ENCODE assay signal across 22 cellular contexts in genomic region chr10:60629332-60629731, GRCh38.
DNase-seq lines count a peak whose midpoint lies in the region; ATAC-seq, FAIRE-seq and TF ChIP-seq lines count a peak whose summit lies in the region.
"Had no signal": no experiment of that assay in that cellular context is flagged by ENCODE, and none has a peak within 500 bp of the region (broad histone marks: within the 10 kb centered on the region; RNA-seq: fewer than 3 reads in every experiment).

No MANE protein-coding gene starts in this region.

- H3K4me2 ChIP-seq in H1 (ENCODE audit: insufficient read depth in 1 of 2, low read depth in 2 of 2, low read length in 2 of 2): no peak overlapping the region
- H3K4me2 ChIP-seq: SK-N-SH had no signal

- H3K9me3 ChIP-seq in H1 (ENCODE audit: insufficient read depth in 2 of 2, low read depth in 1 of 2, low read length in 1 of 2): no peaks in the 10 kb centered on the region
- no peaks in the 10 kb centered on the region for H3K9me3 ChIP-seq in neuron (ENCODE audit: low read length)
- H3K9me3 ChIP-seq: SK-N-SH had no signal

- H3K79me1 ChIP-seq in H1 (ENCODE audit: low read depth, low read length): no peaks in the 10 kb centered on the region

- 88% methylated on average over 1 of the region's 1 CpG; no CpG with 5 or more reads in 1 of the 2 experiments for WGBS in H1 (ENCODE audit: extremely low coverage in 1 of 2, insufficient coverage in 1 of 2, insufficient read length in 1 of 2, insufficient replicate concordance in 2 of 2, low coverage in 1 of 2, low lambda C conversion rate in 2 of 2, missing lambda C conversion rate in 1 of 2), 2 experiments

- H4K91ac ChIP-seq in H1 (replicated peaks; ENCODE audit: insufficient read length, low read length): no peak overlapping the region

- TF ChIP-seq POLR2A in H1 (IDR thresholded peaks at IDR 0.05; ENCODE audit: control extremely low read depth in 1 of 2, low read depth in 2 of 2, low read length in 2 of 2): no peak

- no peak overlapping the region for H3K27ac Mint-ChIP-seq in effector memory CD8-positive, alpha-beta T cell
- H3K27ac Mint-ChIP-seq: B cell had no signal

- H2BK5ac ChIP-seq in H1 (ENCODE audit: low read depth, low read length): no peak overlapping the region

- no peaks in the 10 kb centered on the region for H3K36me3 ChIP-seq in H1 (ENCODE audit: control insufficient read depth in 2 of 4, insufficient read depth in 4 of 4, low read length in 3 of 4)
- H3K36me3 ChIP-seq in neuron (ENCODE audit: insufficient read depth, low read length): no peaks in the 10 kb centered on the region

- no peak overlapping the region for H2BK12ac ChIP-seq in H1 (ENCODE audit: low read depth, low read length)

- no peak overlapping the region for H3K23ac ChIP-seq in H1 (ENCODE audit: insufficient read length)

- H3K36me3 Mint-ChIP-seq in effector memory CD8-positive, alpha-beta T cell (ENCODE audit: insufficient read depth): peaks cover 2% of the 10 kb centered on the region

- H3K4ac ChIP-seq in H1 (replicated peaks; ENCODE audit: insufficient read length, low read depth, low read length): no peak overlapping the region

- H2BK15ac ChIP-seq in H1 (ENCODE audit: low read length): no peak overlapping the region

- CTCF ChIA-PET in H1 (lab: Charles Lee; ENCODE audit: partially characterized antibody): interaction anchor here (0.6 to 6.8 kb wide), 5 partner anchors 12 to 378 kb away, joined by 3 to 41 read pairs (median 4); no protein-coding TSS in a partner anchor

- H3K56ac ChIP-seq in H1 (replicated peaks; ENCODE audit: insufficient read length, low read depth, low read length): no peak overlapping the region

- H3K27ac ChIP-seq in H1 (ENCODE audit: low read depth, low read length): no peak overlapping the region
- H3K27ac ChIP-seq: 22Rv1, GM23248 had no signal

- no peaks in the 10 kb centered on the region for H3K27me3 ChIP-seq in H1 (replicated peaks in 1 of 4; ENCODE audit: control insufficient read depth in 3 of 4, extremely low read depth in 1 of 4, insufficient read depth in 3 of 4, low read length in 3 of 4)
- no peaks in the 10 kb centered on the region for H3K27me3 ChIP-seq in neuron (ENCODE audit: insufficient read depth, low read length)

- no peak for TF ChIP-seq EP300 in H1 (IDR thresholded peaks at IDR 0.05; ENCODE audit: borderline replicate concordance in 1 of 2, low read depth in 2 of 2, low read length in 2 of 2)

- no peaks in the 10 kb centered on the region for H3K9me3 Mint-ChIP-seq in effector memory CD8-positive, alpha-beta T cell

- no peak overlapping the region for H3K4me3 Mint-ChIP-seq in effector memory CD8-positive, alpha-beta T cell
- H3K4me3 Mint-ChIP-seq: B cell had no signal

- H4K20me1 ChIP-seq in H1 (replicated peaks in 1 of 2; ENCODE audit: control insufficient read depth in 1 of 2, insufficient read depth in 2 of 2, low read length in 2 of 2): no peaks in the 10 kb centered on the region

- H3K4me1 ChIP-seq in H1 (replicated peaks in 1 of 4; ENCODE audit: control insufficient read depth in 3 of 4, insufficient read depth in 4 of 4, low read length in 3 of 4): no peaks in the 10 kb centered on the region
- peaks cover 28% of the 10 kb centered on the region for H3K4me1 ChIP-seq in neuron (ENCODE audit: insufficient read depth, low read length)

- no peak overlapping the region for H4K8ac ChIP-seq in H1 (ENCODE audit: extremely low read depth, insufficient read depth, low read length)

- no peak overlapping the region for H3K14ac ChIP-seq in H1 (ENCODE audit: insufficient read length)

- POLR2A ChIA-PET in H1 (lab: Charles Lee; ENCODE audit: partially characterized antibody): no interaction called here

- H2BK120ac ChIP-seq in H1 (replicated peaks; ENCODE audit: low read depth, low read length): no peak overlapping the region

- no peak for TF ChIP-seq CTCF in H1 (IDR thresholded peaks at IDR 0.05; ENCODE audit: control extremely low read depth in 1 of 3, insufficient read depth in 1 of 3, low read depth in 1 of 3, low read length in 3 of 3)

- DNase-seq in DMS 273 (lab: John Stamatoyannopoulos, UW; ENCODE audit: unreplicated experiment): peak; percentile 5
- no peak for DNase-seq in DMS 273 treated with DMSO at 0.1 percent for 48 hours (lab: John Stamatoyannopoulos, UW)
- DNase-seq in NCI-H146 (lab: John Stamatoyannopoulos, UW): peak; percentile 44
- DNase-seq in H1 (ENCODE audit: low read depth in 1 of 2, low spot score in 2 of 2): no peak
- DNase-seq in NCI-H1930 (lab: John Stamatoyannopoulos, UW): no peak
- DNase-seq in effector memory CD8-positive, alpha-beta T cell: no peak
- DNase-seq: DMS153, EL, GM23248, KBM-7, NCI-H2029 treated with DMSO at 0.1 percent for 48 hours, NCI-H510A, NCI-H82, SHP77 treated with DMSO at 0.1 percent for 48 hours, SK-N-SH had no signal

- H3K23me2 ChIP-seq in H1 (ENCODE audit: low read depth, low read length): no peaks in the 10 kb centered on the region

- no peaks in the 10 kb centered on the region for H3K27me3 Mint-ChIP-seq in effector memory CD8-positive, alpha-beta T cell

- H3K9ac ChIP-seq in H1 (replicated peaks in 1 of 4; ENCODE audit: extremely low read depth in 1 of 4, low read depth in 3 of 4, low read length in 3 of 4): no peak overlapping the region
- H3K9ac ChIP-seq: GM23248, SK-N-SH had no signal

- H3K79me2 ChIP-seq in H1 (ENCODE audit: control insufficient read depth in 1 of 2, insufficient read depth in 2 of 2, low read length in 2 of 2): no peaks in the 10 kb centered on the region

- FAIRE-seq in H1 (lab: Jason Lieb, UNC): no peak
- FAIRE-seq: GM12878, GM19239 had no signal

- H4K5ac ChIP-seq in H1 (ENCODE audit: insufficient read length, low read depth, low read length): no peak overlapping the region

- H3K4me1 Mint-ChIP-seq in effector memory CD8-positive, alpha-beta T cell (ENCODE audit: low read depth in 2 of 2): peaks cover 0 to 20% of the 10 kb centered on the region in 2 donors
- H3K4me1 Mint-ChIP-seq: B cell had no signal

- no peak for ATAC-seq in effector memory CD8-positive, alpha-beta T cell (replicated peaks)
- ATAC-seq in GM21526 (IDR thresholded peaks at IDR 0.05; ENCODE audit: low FRiP score, unreplicated experiment): no peak
- ATAC-seq: GM12878, HCT116 had no signal

- no peak overlapping the region for H3K18ac ChIP-seq in H1 (ENCODE audit: extremely low read depth, low read length)

- H2AK5ac ChIP-seq in H1 (ENCODE audit: low read depth, low read length): no peak overlapping the region

- H2BK20ac ChIP-seq in H1 (ENCODE audit: low read length): no peak overlapping the region

- H3K4me3 ChIP-seq in H1 (ENCODE audit: extremely low read depth in 1 of 4, insufficient read depth in 2 of 4, low read depth in 3 of 4, low read length in 4 of 4): no peak overlapping the region
- H3K4me3 ChIP-seq in neuron (ENCODE audit: low read length): no peak overlapping the region
- H3K4me3 ChIP-seq: GM12878, GM23248 had no signal

- no peak for TF ChIP-seq RAD21 in H1 (IDR thresholded peaks at IDR 0.05 in 1 of 2, conservative IDR thresholded peaks at IDR 0.05 in 1 of 2; ENCODE audit: low read depth in 2 of 2, low read length in 2 of 2)

- H2AFZ ChIP-seq in H1 (ENCODE audit: low read length) (no peak overlapping the region), neuron (ENCODE audit: low read depth, low read length) (peak overlapping the region; percentile 91)
- H2AFZ ChIP-seq: GM23248 had no signal

TF ChIP-seq in H1, 55 proteins besides CTCF, POLR2A, EP300 and RAD21:
- TF ChIP-seq NRF1 (IDR thresholded peaks at IDR 0.05; ENCODE audit: low read depth, low read length) (no peak), YY1 (IDR thresholded peaks at IDR 0.05; ENCODE audit: low read depth, low read length) (peak; percentile 18; the same call in 1 of the 2 replicates)

Comparison
In these comparisons a context has a peak if more than half of its experiments do, and no peak if none do; other contexts are left out.
1. DNase-seq: peak in DMS 273 (single experiment) and NCI-H146 (single experiment); none in DMS 273 treated with DMSO at 0.1 percent for 48 hours (single experiment), H1 (0 of 2), NCI-H1930 (0 of 2) and effector memory CD8-positive, alpha-beta T cell (0 of 3).